Comparison of ENCODE assay signal across 31 cellular contexts in genomic region chr6:39044181-39044580, GRCh38. TPM values are rescaled to one million over a fixed set of nuclear protein-coding genes. Genes with fewer than 3 reads are reported as not detected.
"Had no signal": no experiment of that assay in that cellular context is flagged by ENCODE, and none has a peak within 500 bp of the region (broad histone marks: within the 10 kb centered on the region; RNA-seq: fewer than 3 reads in every experiment).

No MANE protein-coding gene starts in this region.

- H3K4me3 Mint-ChIP-seq: activated B cell treated with CpG ODN at 0.5 μM for 24 hours; activated CD8-positive, alpha-beta T cell treated with anti-CD3 and anti-CD28 coated beads for 36 hours; activated naive CD4-positive, alpha-beta T cell treated with anti-CD3 and anti-CD28 coated beads for 36 hours; activated T-cell treated with anti-CD3 and anti-CD28 coated beads, Interleukin-2, amount 50 U/mL, for 72 hours; activated T-helper 17 cell treated with anti-CD3 and anti-CD28 coated beads, Interleukin-2, amount 50 U/mL, for 72 hours had no signal

- H3K4me3 ChIP-seq: adrenal gland, body of pancreas, Peyer's patch had no signal

- FAIRE-seq: astrocyte had no signal

- H3K27ac ChIP-seq: adrenal gland, body of pancreas, Peyer's patch, VCaP had no signal

- H3K27me3 ChIP-seq: body of pancreas had no signal

- DNase-seq: activated B cell treated with CpG ODN at 0.5 μM for 24 hours; activated CD4-positive, alpha-beta T cell treated with anti-CD3 and anti-CD28 coated beads for 4 hours; activated CD4-positive, CD25-positive, alpha-beta regulatory T cell treated with anti-CD3 and anti-CD28 coated beads, Interleukin-2, amount 50 U/mL, for 72 hours; activated CD8-positive, alpha-beta T cell treated with anti-CD3 and anti-CD28 coated beads for 36 hours; activated gamma-delta T cell treated with Interleukin-2 at 50 U/mL for 16 hours; activated naive CD4-positive, alpha-beta T cell treated with anti-CD3 and anti-CD28 coated beads for 36 hours; activated T-cell treated with anti-CD3 and anti-CD28 coated beads, Interleukin-2, amount 50 U/mL, for 1 hour; activated T-cell treated with anti-CD3 and anti-CD28 coated beads, Interleukin-2, amount 50 U/mL, for 72 hours; adrenal gland; body of pancreas; central memory CD4-positive, alpha-beta T cell; NCI-H1105; NCI-H1417 treated with DMSO at 0.1 percent for 48 hours; NCI-H1930; NCI-H2081 treated with DMSO at 0.1 percent for 48 hours; NCI-H226; NCI-H446 treated with DMSO at 0.1 percent for 48 hours; NCI-H524 treated with DMSO at 0.1 percent for 48 hours; Peyer's patch; RPMI8226; SW 1271; T-helper 1 cell; T-helper 2 cell; T-helper 9 cell had no signal

- ATAC-seq: activated CD8-positive, alpha-beta T cell treated with anti-CD3 and anti-CD28 coated beads for 36 hours; activated naive CD4-positive, alpha-beta T cell treated with anti-CD3 and anti-CD28 coated beads, Interleukin-2, amount 50 U/mL, for 72 hours; activated T-cell treated with anti-CD3 and anti-CD28 coated beads, Interleukin-2, amount 50 U/mL, for 72 hours; activated T-helper 17 cell treated with anti-CD3 and anti-CD28 coated beads, Interleukin-2, amount 50 U/mL, for 72 hours; body of pancreas; Right ventricle myocardium inferior had no signal

- H3K9me3 ChIP-seq: adrenal gland, body of pancreas, Peyer's patch had no signal

- H3K36me3 ChIP-seq: adrenal gland, Peyer's patch had no signal

- H3K4me1 Mint-ChIP-seq: activated T-helper 17 cell treated with anti-CD3 and anti-CD28 coated beads, Interleukin-2, amount 50 U/mL, for 72 hours had no signal

- H3K27ac Mint-ChIP-seq: activated B cell treated with CpG ODN at 0.5 μM for 24 hours; activated CD8-positive, alpha-beta T cell treated with anti-CD3 and anti-CD28 coated beads for 36 hours; activated naive CD4-positive, alpha-beta T cell treated with anti-CD3 and anti-CD28 coated beads for 36 hours; activated naive CD4-positive, alpha-beta T cell treated with anti-CD3 and anti-CD28 coated beads, Interleukin-2, amount 50 U/mL, for 72 hours; activated T-cell treated with anti-CD3 and anti-CD28 coated beads, Interleukin-2, amount 50 U/mL, for 72 hours; activated T-helper 17 cell treated with anti-CD3 and anti-CD28 coated beads, Interleukin-2, amount 50 U/mL, for 72 hours had no signal

- H3K9me3 Mint-ChIP-seq: activated B cell treated with CpG ODN at 0.5 μM for 24 hours; activated CD8-positive, alpha-beta T cell treated with anti-CD3 and anti-CD28 coated beads for 36 hours; activated naive CD4-positive, alpha-beta T cell treated with anti-CD3 and anti-CD28 coated beads for 36 hours; activated naive CD4-positive, alpha-beta T cell treated with anti-CD3 and anti-CD28 coated beads, Interleukin-2, amount 50 U/mL, for 72 hours; activated T-helper 17 cell treated with anti-CD3 and anti-CD28 coated beads, Interleukin-2, amount 50 U/mL, for 72 hours had no signal

RNA-seq across cellular contexts. Expression of gene GLP1R, which starts 4.4 kb away (rescaled TPM):
- total RNA-seq: activated B cell treated with CpG ODN at 0.5 μM for 24 hours; activated T-helper 17 cell treated with anti-CD3 and anti-CD28 coated beads, Interleukin-2, amount 50 U/mL, for 72 hours; astrocyte; chondrocyte; M059J had no signal
